Comparison of ENCODE assay signal across 18 cellular contexts in genomic region chr10:89810908-89811515, GRCh38.
A peak's percentile ranks its signal among the peaks of the same experiment; 100 is the strongest.
DNase-seq lines count a peak whose midpoint lies in the region; ATAC-seq, FAIRE-seq and TF ChIP-seq lines count a peak whose summit lies in the region.
"Had no signal": no experiment of that assay in that cellular context is flagged by ENCODE, and none has a peak within 500 bp of the region (broad histone marks: within the 10 kb centered on the region; RNA-seq: fewer than 3 reads in every experiment).

No MANE protein-coding gene starts in this region.

- no peak for TF ChIP-seq POLR2A in K562 (conservative IDR thresholded peaks at IDR 0.05)

- H3K4me2 ChIP-seq in GM23338: no peak overlapping the region
- H3K4me2 ChIP-seq in K562 (ENCODE audit: insufficient read depth, low read length): no peak overlapping the region

- no peak overlapping the region for H3K4me3 Mint-ChIP-seq in GM23338
- H3K4me3 Mint-ChIP-seq: B cell; CD4-positive, alpha-beta memory T cell; T-helper 1 cell treated with Interleukin-12 subunit alpha and Interleukin-12 subunit beta and Interleukin-4 antibody, amounts not matched to agents 30 μg/mL and 1 μg/mL, for 36 hours had no signal

- no peak for FAIRE-seq in K562 (lab: Jason Lieb, UNC)
- FAIRE-seq: RCC 7860 had no signal

- no peaks in the 10 kb centered on the region for H3K9me2 ChIP-seq in GM23338 (ENCODE audit: insufficient read depth)

- POLR2A ChIA-PET in K562 (lab: Yijun Ruan, JAX): no interaction called here

- no peaks in the 10 kb centered on the region for H3K9me3 Mint-ChIP-seq in GM23338
- H3K9me3 Mint-ChIP-seq: CD4-positive, alpha-beta memory T cell; T-helper 1 cell treated with Interleukin-12 subunit alpha and Interleukin-12 subunit beta and Interleukin-4 antibody, amounts not matched to agents 30 μg/mL and 1 μg/mL, for 36 hours had no signal

- no peaks in the 10 kb centered on the region for H3K4me1 Mint-ChIP-seq in GM23338
- H3K4me1 Mint-ChIP-seq: B cell; CD4-positive, alpha-beta memory T cell had no signal

- H3K27me3 ChIP-seq in GM23338 (ENCODE audit: insufficient read depth) (no peaks in the 10 kb centered on the region), K562 (ENCODE audit: control insufficient read depth in 2 of 2, insufficient read depth in 2 of 2, low read length in 2 of 2) (no peaks in the 10 kb centered on the region), brain microvascular endothelial cell (replicated peaks) (no peaks in the 10 kb centered on the region)

- intact Hi-C loops in K562 (cut with micrococcal nuclease): no loop called here

- H3K9me1 ChIP-seq in K562 (ENCODE audit: control insufficient read depth, insufficient read depth, low read length): no peaks in the 10 kb centered on the region

- WGBS in K562 (ENCODE audit: insufficient coverage, low coverage, missing lambda C conversion rate): 0% methylated on average over 4 of the region's 4 CpGs

- H3K27me3 Mint-ChIP-seq in GM23338 (ENCODE audit: insufficient read depth, low read depth, poor library complexity): peaks cover 1% of the 10 kb centered on the region
- H3K27me3 Mint-ChIP-seq: B cell had no signal

- no peak overlapping the region for H3K9ac ChIP-seq in K562 (ENCODE audit: insufficient read depth in 1 of 2, low read depth in 2 of 2, low read length in 2 of 2)

- no peaks in the 10 kb centered on the region for H3K9me3 ChIP-seq in K562 (replicated peaks; ENCODE audit: control insufficient read depth, insufficient read depth, low read depth, low read length)

- no peak overlapping the region for H3K27ac Mint-ChIP-seq in GM23338
- H3K27ac Mint-ChIP-seq: B cell; CD4-positive, alpha-beta memory T cell; T-helper 1 cell treated with Interleukin-12 subunit alpha and Interleukin-12 subunit beta and Interleukin-4 antibody, amounts not matched to agents 30 μg/mL and 1 μg/mL, for 36 hours had no signal

- H4K20me1 ChIP-seq in GM23338 (replicated peaks; ENCODE audit: insufficient read depth) (no peaks in the 10 kb centered on the region), K562 (replicated peaks; ENCODE audit: control insufficient read depth, insufficient read depth, low read length) (no peaks in the 10 kb centered on the region)

- H3K27ac ChIP-seq in GM23338 (ENCODE audit: low read depth): no peak overlapping the region
- no peak overlapping the region for H3K27ac ChIP-seq in K562 (ENCODE audit: extremely low read depth, low read depth, low read length)
- no peak overlapping the region for H3K27ac ChIP-seq in brain microvascular endothelial cell

- TF ChIP-seq EP300 in K562 (IDR thresholded peaks at IDR 0.05; ENCODE audit: low read length): no peak

- CTCF ChIA-PET in K562 (lab: Yijun Ruan, JAX; ENCODE audit: low intra/inter-chr PET ratio): no interaction called here

- no peak for ATAC-seq in GM23338
- ATAC-seq in K562: no peak

- in situ Hi-C loops in K562 (cut with MboI) (no loop called here), brain microvascular endothelial cell (cut with HindIII; ENCODE audit: low pct_ligation_motif_present, low sequenced_read_pairs) (no loop called here)

- no peak for TF ChIP-seq RAD21 in K562 (CRISPR knock-in tag; conservative IDR thresholded peaks at IDR 0.05 in 1 of 2, IDR thresholded peaks at IDR 0.05 in 1 of 2)

- no peaks in the 10 kb centered on the region for H3K36me3 Mint-ChIP-seq in GM23338 (ENCODE audit: low read depth)
- H3K36me3 Mint-ChIP-seq: CD4-positive, alpha-beta memory T cell had no signal

- no peaks in the 10 kb centered on the region for H3K36me3 ChIP-seq in GM23338 (ENCODE audit: insufficient read depth)
- no peaks in the 10 kb centered on the region for H3K36me3 ChIP-seq in K562 (ENCODE audit: control insufficient read depth, insufficient read depth, low read length)
- no peaks in the 10 kb centered on the region for H3K36me3 ChIP-seq in brain microvascular endothelial cell (replicated peaks)

- DNase-seq in GM23338 (ENCODE audit: low spot score): no peak
- peak in 2 of 3 experiments; percentile 57 to 91 for DNase-seq in NCI-H1417 (lab: John Stamatoyannopoulos, UW)
- peak; percentile 60 for DNase-seq in NCI-H2227 (lab: John Stamatoyannopoulos, UW; ENCODE audit: unreplicated experiment)
- DNase-seq in K562 (ENCODE audit: extremely low read depth in 1 of 4, low spot score in 3 of 4): no peak
- DNase-seq in brain microvascular endothelial cell: no peak
- no peak for DNase-seq in HuH-7.5 (ENCODE audit: low spot score)
- DNase-seq in stimulated activated naive CD4-positive, alpha-beta T cell (lab: John Stamatoyannopoulos, UW): no peak
- no peak for DNase-seq in MV-4-11 (lab: John Stamatoyannopoulos, UW)
- DNase-seq: CD4-positive, alpha-beta memory T cell; EL; H7; IMR-90; NCI-H1048; NCI-H226; SHP77 treated with DMSO at 0.1 percent for 48 hours had no signal

- no TSS peak for BruUV-seq in K562 (replicated peaks; lab: Mats Ljungman, UMichigan)

- no peaks in the 10 kb centered on the region for H3F3A ChIP-seq in GM23338 (replicated peaks; ENCODE audit: low read depth)

- no peaks in the 10 kb centered on the region for H3K4me1 ChIP-seq in GM23338 (ENCODE audit: insufficient read depth)
- no peaks in the 10 kb centered on the region for H3K4me1 ChIP-seq in K562 (replicated peaks in 1 of 2; ENCODE audit: control insufficient read depth in 2 of 2, insufficient read depth in 2 of 2, low read length in 2 of 2)

- H3K4me3 ChIP-seq in GM23338 (no peak overlapping the region), K562 (no peak overlapping the region), brain microvascular endothelial cell (ENCODE audit: low read depth, low read length) (no peak overlapping the region)

- no peaks in the 10 kb centered on the region for H3K79me2 ChIP-seq in GM23338 (replicated peaks; ENCODE audit: insufficient read depth)
- H3K79me2 ChIP-seq in K562 (ENCODE audit: control insufficient read depth, insufficient read depth, low read length): no peaks in the 10 kb centered on the region

- H2AFZ ChIP-seq in GM23338 (peak overlapping the region; percentile 32; the same call in 1 of the 2 replicates), K562 (ENCODE audit: low read depth, low read length) (no peak overlapping the region)

- TF ChIP-seq CTCF in GM23338 (conservative IDR thresholded peaks at IDR 0.05; ENCODE audit: low read depth in 2 of 2) (no peak), K562 (IDR thresholded peaks at IDR 0.05 in 2 of 3, conservative IDR thresholded peaks at IDR 0.05 in 1 of 3; ENCODE audit: insufficient read depth in 2 of 3, low read depth in 1 of 3, low read length in 3 of 3) (no peak), brain microvascular endothelial cell (IDR thresholded peaks at IDR 0.05; ENCODE audit: low read depth, low read length, missing control alignments) (no peak)

TF ChIP-seq in GM23338, 12 proteins besides CTCF, POLR2A, EP300 and RAD21 (continues in another document):
- TF ChIP-seq CREB1 (CRISPR knock-in tag; IDR thresholded peaks at IDR 0.05; ENCODE audit: low read depth): no peak
- no peak for TF ChIP-seq STAT1 (IDR thresholded peaks at IDR 0.05; ENCODE audit: unreplicated experiment)
- TF ChIP-seq REST (IDR thresholded peaks at IDR 0.05; ENCODE audit: unreplicated experiment): no peak

TF ChIP-seq in K562, 482 proteins besides CTCF, POLR2A, EP300 and RAD21:
- TF ChIP-seq TRIM28 (IDR thresholded peaks at IDR 0.05): no peak
- TF ChIP-seq RFX1 (IDR thresholded peaks at IDR 0.05): peak; percentile 51

Comparison
In these comparisons a context has a peak if more than half of its experiments do, and no peak if none do; other contexts are left out.
1. DNase-seq: peak in NCI-H1417 (2 of 3) and NCI-H2227 (single experiment); none in GM23338 (single experiment), K562 (0 of 4), brain microvascular endothelial cell (single experiment), HuH-7.5 (single experiment), stimulated activated naive CD4-positive, alpha-beta T cell (0 of 6) and MV-4-11 (single experiment).